ENCODE assay signal across 8 cellular contexts in the genomic region with DNA sequence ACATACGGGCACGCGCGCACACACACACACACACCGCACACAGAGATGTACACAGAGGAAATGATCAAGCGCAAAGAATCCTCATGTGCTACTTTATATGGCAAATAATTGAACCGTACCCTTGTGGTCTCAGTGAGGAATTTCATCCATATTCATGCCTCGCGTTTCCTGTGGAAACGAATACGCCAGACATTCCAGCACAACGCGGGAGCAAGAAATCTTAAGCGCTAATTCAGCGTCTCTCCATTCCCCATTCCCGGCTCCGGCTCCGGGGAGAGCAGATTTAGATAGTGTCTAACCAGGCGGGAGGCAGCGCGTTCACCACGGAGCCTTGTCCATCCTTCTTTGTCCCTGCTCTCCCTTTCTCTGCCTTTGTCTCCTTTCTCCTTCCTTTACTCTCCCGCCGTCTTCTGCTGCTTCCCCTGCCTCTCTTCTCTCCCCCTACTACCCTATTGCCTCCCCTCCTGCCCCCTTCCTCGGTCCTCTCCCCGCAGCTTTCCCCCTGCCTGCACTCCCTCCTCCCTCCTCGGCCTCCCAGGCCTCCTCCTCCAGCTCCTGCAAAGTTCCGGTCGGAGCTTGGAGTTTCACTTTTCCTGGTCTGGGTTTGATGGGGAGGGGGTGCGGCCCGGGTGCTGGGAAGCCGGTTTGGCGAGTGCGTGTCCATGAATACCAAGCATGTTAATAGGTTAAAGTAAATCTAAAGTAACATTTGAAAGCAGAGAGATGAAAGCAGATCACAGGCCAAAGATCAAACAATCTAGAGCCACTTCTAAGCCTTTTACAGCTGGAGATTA.
DNase-seq lines count a peak whose midpoint lies in the region; ATAC-seq and TF ChIP-seq lines count a peak whose summit lies in the region.

No MANE protein-coding gene starts in this region.

- CTCF ChIA-PET in activated CD8-positive, alpha-beta memory T cell treated with anti-CD3 and anti-CD28 coated beads, Interleukin-2, amount 10 ng/mL, durations not matched to agents 7 days and 5 days (lab: Charles Lee) = no interaction called here

- no peaks in the 10 kb centered on the region for H3K79me2 ChIP-seq in smooth muscle cell (ENCODE audit: low read depth)

- ATAC-seq in activated CD8-positive, alpha-beta memory T cell treated with anti-CD3 and anti-CD28 coated beads, Interleukin-2, amount 10 ng/mL, durations not matched to agents 7 days and 5 days = no peak
- ATAC-seq in stimulated activated effector memory CD8-positive, alpha-beta T cell treated with anti-CD3 and anti-CD28 coated beads, Interleukin-12 subunit alpha, Interleukin-12 subunit beta, amount 100 ng/mL, for 72 hours = no peak

- H3K9ac ChIP-seq in smooth muscle cell (ENCODE audit: low read depth) = no peak overlapping the region

- WGBS in smooth muscle cell (ENCODE audit: low lambda C conversion rate) = 2% methylated on average over 30 of the region's 34 CpGs

- no peak for TF ChIP-seq POLR2A in breast epithelium (IDR thresholded peaks at IDR 0.05)

- H2AFZ ChIP-seq in smooth muscle cell (ENCODE audit: low read depth) = peak overlapping the region; percentile 71

- no peaks in the 10 kb centered on the region for H3K4me1 Mint-ChIP-seq in activated CD8-positive, alpha-beta memory T cell treated with anti-CD3 and anti-CD28 coated beads, Interleukin-2, amount 10 ng/mL, durations not matched to agents 7 days and 5 days
- H3K4me1 Mint-ChIP-seq in stimulated activated effector memory CD8-positive, alpha-beta T cell treated with anti-CD3 and anti-CD28 coated beads, Interleukin-12 subunit alpha, Interleukin-12 subunit beta, amount 100 ng/mL, for 72 hours = no peaks in the 10 kb centered on the region

- H3K27me3 ChIP-seq in breast epithelium = no peaks in the 10 kb centered on the region
- no peaks in the 10 kb centered on the region for H3K27me3 ChIP-seq in smooth muscle cell (ENCODE audit: low read depth)

- H3K27me3 Mint-ChIP-seq in activated CD8-positive, alpha-beta memory T cell treated with anti-CD3 and anti-CD28 coated beads, Interleukin-2, amount 10 ng/mL, durations not matched to agents 7 days and 5 days = peaks cover 28% of the 10 kb centered on the region

- no peak overlapping the region for H3K27ac Mint-ChIP-seq in activated CD8-positive, alpha-beta memory T cell treated with anti-CD3 and anti-CD28 coated beads, Interleukin-2, amount 10 ng/mL, durations not matched to agents 7 days and 5 days
- no peak overlapping the region for H3K27ac Mint-ChIP-seq in stimulated activated effector memory CD8-positive, alpha-beta T cell treated with anti-CD3 and anti-CD28 coated beads, Interleukin-12 subunit alpha, Interleukin-12 subunit beta, amount 100 ng/mL, for 72 hours

- DNase-seq in LNCaP clone FGC (ENCODE audit: low read depth) (peak; percentile 78), breast epithelium (ENCODE audit: low spot score in 2 of 2) (peak; percentile 49 to 59), iris pigment epithelial cell (ENCODE audit: low read depth) (peak; percentile 30), smooth muscle cell (lab: John Stamatoyannopoulos, UW; ENCODE audit: unreplicated experiment) (no peak), SKM-1 treated with dmso at 0.1 percent for 144 hours (lab: John Stamatoyannopoulos, UW; ENCODE audit: unreplicated experiment) (no peak)
- DNase-seq in activated naive CD4-positive, alpha-beta T cell treated with anti-CD3 and anti-CD28 coated beads, Interleukin-2, amount 50 U/mL, for 16 hours = no peak
- DNase-seq in activated CD8-positive, alpha-beta memory T cell treated with anti-CD3 and anti-CD28 coated beads, Interleukin-2, amount 10 ng/mL, durations not matched to agents 7 days and 5 days = no peak
- no peak for DNase-seq in stimulated activated effector memory CD8-positive, alpha-beta T cell treated with anti-CD3 and anti-CD28 coated beads, Interleukin-12 subunit alpha, Interleukin-12 subunit beta, amount 100 ng/mL, for 72 hours (ENCODE audit: low spot score in 2 of 2)

- intact Hi-C loops in breast epithelium (cut with DNase I; ENCODE audit: low total_unique reads) = no loop called here

- H3K4me2 ChIP-seq in smooth muscle cell = peak overlapping the region; percentile 86

- peak overlapping the region; percentile 50 for H3K4me3 ChIP-seq in LNCaP clone FGC (ENCODE audit: low read depth, low read length)
- H3K4me3 ChIP-seq in breast epithelium = peak overlapping the region; percentile 31 to 71 (median 55)
- peak overlapping the region; percentile 56 for H3K4me3 ChIP-seq in smooth muscle cell

- TF ChIP-seq CTCF in LNCaP clone FGC (IDR thresholded peaks at IDR 0.05; ENCODE audit: control insufficient read depth, extremely low read depth, insufficient read depth) (no peak), breast epithelium (IDR thresholded peaks at IDR 0.05) (peak in 1 of 3 donors; percentile 24), smooth muscle cell (IDR thresholded peaks at IDR 0.05; ENCODE audit: borderline replicate concordance, insufficient read depth, poor library complexity, severe bottlenecking) (peak; percentile 15)

- H3K9me3 Mint-ChIP-seq in activated CD8-positive, alpha-beta memory T cell treated with anti-CD3 and anti-CD28 coated beads, Interleukin-2, amount 10 ng/mL, durations not matched to agents 7 days and 5 days (ENCODE audit: low read depth) = no peaks in the 10 kb centered on the region
- no peaks in the 10 kb centered on the region for H3K9me3 Mint-ChIP-seq in stimulated activated effector memory CD8-positive, alpha-beta T cell treated with anti-CD3 and anti-CD28 coated beads, Interleukin-12 subunit alpha, Interleukin-12 subunit beta, amount 100 ng/mL, for 72 hours

- H3K4me1 ChIP-seq in breast epithelium = no peaks in the 10 kb centered on the region
- peaks cover 16% of the 10 kb centered on the region for H3K4me1 ChIP-seq in smooth muscle cell (ENCODE audit: low read depth)

- peaks cover 7% of the 10 kb centered on the region for H3F3A ChIP-seq in smooth muscle cell (ENCODE audit: low read depth)

- H3K9me3 ChIP-seq in breast epithelium (no peaks in the 10 kb centered on the region), smooth muscle cell (replicated peaks; ENCODE audit: low read depth) (no peaks in the 10 kb centered on the region)

- H4K20me1 ChIP-seq in smooth muscle cell (ENCODE audit: low read depth) = no peaks in the 10 kb centered on the region

- no peaks in the 10 kb centered on the region for H3K36me3 Mint-ChIP-seq in activated CD8-positive, alpha-beta memory T cell treated with anti-CD3 and anti-CD28 coated beads, Interleukin-2, amount 10 ng/mL, durations not matched to agents 7 days and 5 days
- no peaks in the 10 kb centered on the region for H3K36me3 Mint-ChIP-seq in stimulated activated effector memory CD8-positive, alpha-beta T cell treated with anti-CD3 and anti-CD28 coated beads, Interleukin-12 subunit alpha, Interleukin-12 subunit beta, amount 100 ng/mL, for 72 hours

- H3K4me3 Mint-ChIP-seq in activated CD8-positive, alpha-beta memory T cell treated with anti-CD3 and anti-CD28 coated beads, Interleukin-2, amount 10 ng/mL, durations not matched to agents 7 days and 5 days = no peak overlapping the region
- no peak overlapping the region for H3K4me3 Mint-ChIP-seq in stimulated activated effector memory CD8-positive, alpha-beta T cell treated with anti-CD3 and anti-CD28 coated beads, Interleukin-12 subunit alpha, Interleukin-12 subunit beta, amount 100 ng/mL, for 72 hours

- H3K36me3 ChIP-seq in breast epithelium = no peaks in the 10 kb centered on the region
- no peaks in the 10 kb centered on the region for H3K36me3 ChIP-seq in smooth muscle cell (ENCODE audit: low read depth)

- H3K27ac ChIP-seq in breast epithelium (peak overlapping the region; percentile 75 to 85), smooth muscle cell (ENCODE audit: low read depth) (peak overlapping the region; percentile 50)

Comparison
In these comparisons a context has a peak if more than half of its experiments do, and no peak if none do; other contexts are left out.
1. DNase-seq: peak in LNCaP clone FGC (single experiment), breast epithelium (2 of 2) and iris pigment epithelial cell (single experiment); none in smooth muscle cell (single experiment), activated naive CD4-positive, alpha-beta T cell treated with anti-CD3 and anti-CD28 coated beads, Interleukin-2, amount 50 U/mL, for 16 hours (single experiment), activated CD8-positive, alpha-beta memory T cell treated with anti-CD3 and anti-CD28 coated beads, Interleukin-2, amount 10 ng/mL, durations not matched to agents 7 days and 5 days (single experiment), SKM-1 treated with dmso at 0.1 percent for 144 hours (single experiment) and stimulated activated effector memory CD8-positive, alpha-beta T cell treated with anti-CD3 and anti-CD28 coated beads, Interleukin-12 subunit alpha, Interleukin-12 subunit beta, amount 100 ng/mL, for 72 hours (0 of 2).
2. Peak in every context shown above with its lines, with median percentiles within 50 percentile points of each other: H3K4me3 ChIP-seq.